ENCODE assay signal across 19 cellular contexts in genomic region chr7:114919587-114919986, GRCh38. TPM values are rescaled to one million over a fixed set of nuclear protein-coding genes. Genes with fewer than 3 reads are reported as not detected.
DNase-seq lines count a peak whose midpoint lies in the region; ATAC-seq and TF ChIP-seq lines count a peak whose summit lies in the region.
"Had no signal": no experiment of that assay in that cellular context is flagged by ENCODE, and none has a peak within 500 bp of the region (broad histone marks: within the 10 kb centered on the region; RNA-seq: fewer than 3 reads in every experiment).

No MANE protein-coding gene starts in this region.

- H2BK5ac ChIP-seq in IMR-90 (ENCODE audit: low read depth, low read length, poor library complexity, severe bottlenecking): no peak overlapping the region

- in situ Hi-C loops in IMR-90 (cut with MboI; ENCODE audit: low sequenced_read_pairs): no loop called here

- H3K9me3 ChIP-seq in IMR-90 (ENCODE audit: control insufficient read depth, insufficient read depth, low read length): no peaks in the 10 kb centered on the region
- no peaks in the 10 kb centered on the region for H3K9me3 ChIP-seq in naive thymus-derived CD4-positive, alpha-beta T cell (ENCODE audit: control insufficient read depth in 2 of 3, low read length in 3 of 3)
- H3K9me3 ChIP-seq: esophagus squamous epithelium, psoas muscle, vagina had no signal

- H3K18ac ChIP-seq in IMR-90 (ENCODE audit: low read depth, low read length): no peak overlapping the region

- WGBS in IMR-90 (ENCODE audit: extremely low coverage in 2 of 2, insufficient read length in 1 of 2), 2 experiments: 80% methylated on average over 1 of the region's 3 CpGs; no CpG with 5 or more reads in 1 of the 2 experiments

- TF ChIP-seq POLR2A in IMR-90 (IDR thresholded peaks at IDR 0.05; ENCODE audit: low read depth, low read length): no peak

- no peaks in the 10 kb centered on the region for H3K9me3 Mint-ChIP-seq in activated CD8-positive, alpha-beta T cell treated with anti-CD3 and anti-CD28 coated beads for 36 hours
- no peaks in the 10 kb centered on the region for H3K9me3 Mint-ChIP-seq in activated CD8-positive, alpha-beta T cell treated with anti-CD3 and anti-CD28 coated beads, Interleukin-2, amount 10 ng/mL, durations not matched to agents 7 days and 5 days (ENCODE audit: insufficient read depth)
- peaks cover 0 to 2% (median 0%) of the 10 kb centered on the region in 11 donors for H3K9me3 Mint-ChIP-seq in naive thymus-derived CD4-positive, alpha-beta T cell
- H3K9me3 Mint-ChIP-seq: nephron progenitor cell had no signal

- H4K91ac ChIP-seq in IMR-90 (ENCODE audit: insufficient read depth, low read depth, low read length): no peak overlapping the region

- H3K9ac ChIP-seq in IMR-90 (ENCODE audit: low read depth, low read length): no peak overlapping the region

- no peak for TF ChIP-seq CTCF in activated CD8-positive, alpha-beta T cell treated with anti-CD3 and anti-CD28 coated beads for 36 hours (IDR thresholded peaks at IDR 0.05)
- TF ChIP-seq CTCF in GM06990 (IDR thresholded peaks at IDR 0.05; ENCODE audit: insufficient read depth, low read length, poor library complexity, severe bottlenecking): no peak
- no peak for TF ChIP-seq CTCF in IMR-90 (conservative IDR thresholded peaks at IDR 0.05; ENCODE audit: low read depth, low read length)

- no peak overlapping the region for H2BK120ac ChIP-seq in IMR-90 (ENCODE audit: low read depth, low read length)

- H2BK20ac ChIP-seq in IMR-90 (ENCODE audit: low read depth, low read length): no peak overlapping the region

- no peak overlapping the region for H3K27ac ChIP-seq in IMR-90 (ENCODE audit: insufficient read depth, low read length)
- H3K27ac ChIP-seq in naive thymus-derived CD4-positive, alpha-beta T cell (ENCODE audit: low read depth, low read length): no peak overlapping the region
- H3K27ac ChIP-seq: C4-2B, esophagus squamous epithelium, psoas muscle, vagina had no signal

- no peak overlapping the region for H2BK15ac ChIP-seq in IMR-90 (ENCODE audit: low read depth, low read length)

- H3K27me3 ChIP-seq in GM06990 (replicated peaks; ENCODE audit: control insufficient read depth, insufficient read depth, low read length): no peaks in the 10 kb centered on the region
- no peaks in the 10 kb centered on the region for H3K27me3 ChIP-seq in IMR-90 (ENCODE audit: control insufficient read depth, insufficient read depth, low read length)
- H3K27me3 ChIP-seq in naive thymus-derived CD4-positive, alpha-beta T cell (ENCODE audit: control insufficient read depth in 2 of 2, insufficient read depth in 2 of 2, low read length in 2 of 2): no peaks in the 10 kb centered on the region
- H3K27me3 ChIP-seq: esophagus squamous epithelium, vagina had no signal

- POLR2A ChIA-PET in activated CD8-positive, alpha-beta T cell treated with anti-CD3 and anti-CD28 coated beads for 36 hours (lab: Charles Lee): no interaction called here
- POLR2A ChIA-PET in activated CD8-positive, alpha-beta T cell treated with anti-CD3 and anti-CD28 coated beads, Interleukin-2, amount 10 ng/mL, durations not matched to agents 7 days and 5 days (lab: Charles Lee): no interaction called here
- POLR2A ChIA-PET in IMR-90 (lab: Charles Lee; ENCODE audit: unreplicated experiment): no interaction called here
- POLR2A ChIA-PET in naive thymus-derived CD4-positive, alpha-beta T cell (lab: Charles Lee): interaction anchor here (0.6 kb wide), 1 partner anchor 1608 kb away, joined by 4 read pairs; no protein-coding TSS in a partner anchor

- H2AFZ ChIP-seq in IMR-90 (replicated peaks; ENCODE audit: low read length, poor library complexity): no peak overlapping the region

- peaks cover 10% of the 10 kb centered on the region for H3K36me3 Mint-ChIP-seq in activated CD8-positive, alpha-beta T cell treated with anti-CD3 and anti-CD28 coated beads for 36 hours (ENCODE audit: low read depth)
- H3K36me3 Mint-ChIP-seq in activated CD8-positive, alpha-beta T cell treated with anti-CD3 and anti-CD28 coated beads, Interleukin-2, amount 10 ng/mL, durations not matched to agents 7 days and 5 days (ENCODE audit: low read depth): peaks cover 19% of the 10 kb centered on the region
- peaks cover 0 to 12% (median 0%) of the 10 kb centered on the region in 5 donors for H3K36me3 Mint-ChIP-seq in naive thymus-derived CD4-positive, alpha-beta T cell

- H4K5ac ChIP-seq in IMR-90 (ENCODE audit: low read depth, low read length): no peak overlapping the region

- H2AK5ac ChIP-seq in IMR-90 (ENCODE audit: low read depth, low read length): 0 out of 2 replicates have a peak overlapping the region, but pooled peaks have one; percentile 35

- H3K79me1 ChIP-seq in IMR-90 (ENCODE audit: low read depth in 1 of 2, low read length in 2 of 2): peaks cover 0 to 11% of the 10 kb centered on the region in 2 experiments; a peak in 2 of 4 replicates

- no peak overlapping the region for H3K4ac ChIP-seq in IMR-90 (ENCODE audit: low read depth, low read length)

- no peak overlapping the region for H3K14ac ChIP-seq in IMR-90 (replicated peaks; ENCODE audit: low read depth, low read length)

- no peaks in the 10 kb centered on the region for H4K20me1 ChIP-seq in IMR-90 (ENCODE audit: insufficient read depth, low read length)

- no peak overlapping the region for H4K8ac ChIP-seq in IMR-90 (ENCODE audit: low read depth in 2 of 2, low read length in 2 of 2)

- H3K4me1 ChIP-seq in IMR-90 (ENCODE audit: control insufficient read depth, insufficient read depth, low read length): peaks cover 4% of the 10 kb centered on the region; the same call in 1 of the 2 replicates
- H3K4me1 ChIP-seq in naive thymus-derived CD4-positive, alpha-beta T cell (ENCODE audit: control insufficient read depth in 2 of 2, insufficient read depth in 2 of 2, low read length in 2 of 2): peaks cover 7 to 22% of the 10 kb centered on the region in 2 donors

- H3K36me3 ChIP-seq in GM06990 (ENCODE audit: control insufficient read depth, insufficient read depth, low read length) (no peaks in the 10 kb centered on the region), IMR-90 (ENCODE audit: control insufficient read depth, insufficient read depth, low read length) (no peaks in the 10 kb centered on the region)
- H3K36me3 ChIP-seq in naive thymus-derived CD4-positive, alpha-beta T cell (ENCODE audit: control insufficient read depth in 2 of 3, insufficient read depth in 3 of 3, low read length in 3 of 3): peaks cover 0 to 4% (median 0%) of the 10 kb centered on the region in 3 experiments
- H3K36me3 ChIP-seq: esophagus squamous epithelium, vagina had no signal

- no peak overlapping the region for H2AK9ac ChIP-seq in IMR-90 (replicated peaks; ENCODE audit: low read depth, low read length, poor library complexity)

- intact Hi-C loops in activated CD8-positive, alpha-beta T cell treated with anti-CD3 and anti-CD28 coated beads for 36 hours (cut with micrococcal nuclease): no loop called here
- intact Hi-C loops in IMR-90 (cut with micrococcal nuclease): no loop called here
- intact Hi-C loops in naive thymus-derived CD4-positive, alpha-beta T cell (cut with micrococcal nuclease): loop anchor here in 1 of 2 donors (5.0 kb wide), 1 partner anchor 218 kb away; no protein-coding TSS in a partner anchor

- H3K9me1 ChIP-seq in IMR-90 (ENCODE audit: insufficient read depth, low read length): 0 out of 2 replicates have a peak, but pooled peaks cover 2% of the 10 kb centered on the region

- H3K27me3 Mint-ChIP-seq in activated CD8-positive, alpha-beta T cell treated with anti-CD3 and anti-CD28 coated beads for 36 hours: no peaks in the 10 kb centered on the region
- no peaks in the 10 kb centered on the region for H3K27me3 Mint-ChIP-seq in activated CD8-positive, alpha-beta T cell treated with anti-CD3 and anti-CD28 coated beads, Interleukin-2, amount 10 ng/mL, durations not matched to agents 7 days and 5 days (ENCODE audit: low read depth)
- H3K27me3 Mint-ChIP-seq in naive thymus-derived CD4-positive, alpha-beta T cell: no peaks in the 10 kb centered on the region

- BruUV-seq in IMR-90 (replicated peaks; lab: Mats Ljungman, UMichigan): no TSS peak

- H3K4me1 Mint-ChIP-seq in activated CD8-positive, alpha-beta T cell treated with anti-CD3 and anti-CD28 coated beads for 36 hours (ENCODE audit: low read depth): peaks cover 58% of the 10 kb centered on the region
- H3K4me1 Mint-ChIP-seq in activated CD8-positive, alpha-beta T cell treated with anti-CD3 and anti-CD28 coated beads, Interleukin-2, amount 10 ng/mL, durations not matched to agents 7 days and 5 days (ENCODE audit: low read depth): peaks cover 31% of the 10 kb centered on the region
- peaks cover 12 to 50% (median 39%) of the 10 kb centered on the region in 7 donors for H3K4me1 Mint-ChIP-seq in naive thymus-derived CD4-positive, alpha-beta T cell

- CTCF ChIA-PET in activated CD8-positive, alpha-beta T cell treated with anti-CD3 and anti-CD28 coated beads for 36 hours (lab: Charles Lee): interaction anchor here (1.0 to 2.0 kb wide), 2 partner anchors 53 to 90 kb away, joined by 3 to 9 read pairs; no protein-coding TSS in a partner anchor
- CTCF ChIA-PET in activated CD8-positive, alpha-beta T cell treated with anti-CD3 and anti-CD28 coated beads, Interleukin-2, amount 10 ng/mL, durations not matched to agents 7 days and 5 days (lab: Charles Lee): no interaction called here
- CTCF ChIA-PET in IMR-90 (lab: Yijun Ruan, JAX): no interaction called here
- CTCF ChIA-PET in naive thymus-derived CD4-positive, alpha-beta T cell (lab: Charles Lee): no interaction called here

- H3K4me2 ChIP-seq in IMR-90 (ENCODE audit: low read depth, low read length): no peak overlapping the region

- peak overlapping the region; percentile 32 for H3K4me3 Mint-ChIP-seq in activated CD8-positive, alpha-beta T cell treated with anti-CD3 and anti-CD28 coated beads for 36 hours
- no peak overlapping the region for H3K4me3 Mint-ChIP-seq in activated CD8-positive, alpha-beta T cell treated with anti-CD3 and anti-CD28 coated beads, Interleukin-2, amount 10 ng/mL, durations not matched to agents 7 days and 5 days
- H3K4me3 Mint-ChIP-seq in naive thymus-derived CD4-positive, alpha-beta T cell: peak overlapping the region in 2 of 10 donors; percentile 18 to 39
- H3K4me3 Mint-ChIP-seq: nephron progenitor cell had no signal

- no peak for ATAC-seq in activated CD8-positive, alpha-beta T cell treated with anti-CD3 and anti-CD28 coated beads for 36 hours
- no peak for ATAC-seq in activated CD8-positive, alpha-beta T cell treated with anti-CD3 and anti-CD28 coated beads, Interleukin-2, amount 10 ng/mL, durations not matched to agents 7 days and 5 days
- ATAC-seq in IMR-90 (ENCODE audit: low read depth) (no peak), GM21423 (IDR thresholded peaks at IDR 0.05; ENCODE audit: unreplicated experiment) (no peak), SK-N-SH treated with all-trans-retinoic acid at 6 μM for 48 hours (no peak)
- no peak for ATAC-seq in naive thymus-derived CD4-positive, alpha-beta T cell
- ATAC-seq: psoas muscle had no signal

- DNase-seq in activated CD8-positive, alpha-beta T cell treated with anti-CD3 and anti-CD28 coated beads for 36 hours: no peak
- no peak for DNase-seq in activated CD8-positive, alpha-beta T cell treated with anti-CD3 and anti-CD28 coated beads, Interleukin-2, amount 10 ng/mL, durations not matched to agents 7 days and 5 days
- DNase-seq in GM06990 (ENCODE audit: extremely low read depth, insufficient read length) (no peak), IMR-90 (no peak), NK-92 (lab: John Stamatoyannopoulos, UW; ENCODE audit: unreplicated experiment) (no peak)
- DNase-seq in naive thymus-derived CD4-positive, alpha-beta T cell: no peak
- DNase-seq: activated CD8-positive, alpha-beta memory T cell treated with anti-CD3 and anti-CD28 coated beads for 24 hours; effector memory CD4-positive, alpha-beta T cell; esophagus squamous epithelium; mesenchymal stem cell; NCI-H1105; NCI-H2081 treated with DMSO at 0.1 percent for 48 hours; nephron progenitor cell; psoas muscle; stimulated activated CD4-positive, alpha-beta T cell treated with anti-CD3 and anti-CD28 coated beads, Interleukin-4, amount 100 ng/mL, for 24 hours had no signal

- dilution Hi-C loops in IMR-90 (cut with HindIII; ENCODE audit: low sequenced_read_pairs, unreplicated experiment): no loop called here

- H3K4me3 ChIP-seq in GM06990 (replicated peaks; ENCODE audit: low read depth, low read length): peak overlapping the region; percentile 46
- no peak overlapping the region for H3K4me3 ChIP-seq in IMR-90 (ENCODE audit: insufficient read depth, low read depth, low read length)
- no peak overlapping the region for H3K4me3 ChIP-seq in naive thymus-derived CD4-positive, alpha-beta T cell (ENCODE audit: low read length)
- H3K4me3 ChIP-seq: esophagus squamous epithelium, psoas muscle, vagina had no signal

- H3K23ac ChIP-seq in IMR-90 (ENCODE audit: low read depth, low read length): no peak overlapping the region

- no peak for TF ChIP-seq RAD21 in IMR-90 (IDR thresholded peaks at IDR 0.05; ENCODE audit: low read length)

- peak overlapping the region; percentile 69 for H3K27ac Mint-ChIP-seq in activated CD8-positive, alpha-beta T cell treated with anti-CD3 and anti-CD28 coated beads for 36 hours
- no peak overlapping the region for H3K27ac Mint-ChIP-seq in activated CD8-positive, alpha-beta T cell treated with anti-CD3 and anti-CD28 coated beads, Interleukin-2, amount 10 ng/mL, durations not matched to agents 7 days and 5 days
- H3K27ac Mint-ChIP-seq in naive thymus-derived CD4-positive, alpha-beta T cell: peak overlapping the region in 5 of 9 donors; percentile 0 to 86 (median 45)
- H3K27ac Mint-ChIP-seq: nephron progenitor cell had no signal

- no peak overlapping the region for H3K56ac ChIP-seq in IMR-90 (ENCODE audit: extremely low read depth, insufficient read depth, low read length)

RNA-seq across cellular contexts. Expression of gene MDFIC, which starts 2.3 kb away (rescaled TPM):
- 10 to 100 TPM; 53.5 to 55.3 TPM for total RNA-seq in activated CD8-positive, alpha-beta T cell treated with anti-CD3 and anti-CD28 coated beads for 36 hours
- 10 to 100 TPM; 63.6 to 69.8 TPM for total RNA-seq in activated CD8-positive, alpha-beta T cell treated with anti-CD3 and anti-CD28 coated beads, Interleukin-2, amount 10 ng/mL, durations not matched to agents 7 days and 5 days
- total RNA-seq in IMR-90 (2012; rRNA removed): 29.7 and 35.0 TPM in 2 replicates
- 16.9 and 18.1 TPM in 2 replicates for polyA plus RNA-seq in IMR-90 (2012; rRNA removed)
- polyA plus RNA-seq in IMR-90 (2012; cell fraction: cytosol; rRNA removed): 7.5 and 10.8 TPM in 2 replicates
- 2.9 and 8.2 TPM in 2 replicates for polyA plus RNA-seq in IMR-90 (2012; cell fraction: nucleus; rRNA removed; ENCODE audit: low replicate concordance)
- total RNA-seq in naive thymus-derived CD4-positive, alpha-beta T cell: 10 to 100 TPM; 48.5 to 84.5 (median 57.0) TPM
- 10 to 100 TPM; 73.8 to 90.8 TPM for polyA plus RNA-seq in naive thymus-derived CD4-positive, alpha-beta T cell
